ENCODE assay signal across 19 cellular contexts in the genomic region with DNA sequence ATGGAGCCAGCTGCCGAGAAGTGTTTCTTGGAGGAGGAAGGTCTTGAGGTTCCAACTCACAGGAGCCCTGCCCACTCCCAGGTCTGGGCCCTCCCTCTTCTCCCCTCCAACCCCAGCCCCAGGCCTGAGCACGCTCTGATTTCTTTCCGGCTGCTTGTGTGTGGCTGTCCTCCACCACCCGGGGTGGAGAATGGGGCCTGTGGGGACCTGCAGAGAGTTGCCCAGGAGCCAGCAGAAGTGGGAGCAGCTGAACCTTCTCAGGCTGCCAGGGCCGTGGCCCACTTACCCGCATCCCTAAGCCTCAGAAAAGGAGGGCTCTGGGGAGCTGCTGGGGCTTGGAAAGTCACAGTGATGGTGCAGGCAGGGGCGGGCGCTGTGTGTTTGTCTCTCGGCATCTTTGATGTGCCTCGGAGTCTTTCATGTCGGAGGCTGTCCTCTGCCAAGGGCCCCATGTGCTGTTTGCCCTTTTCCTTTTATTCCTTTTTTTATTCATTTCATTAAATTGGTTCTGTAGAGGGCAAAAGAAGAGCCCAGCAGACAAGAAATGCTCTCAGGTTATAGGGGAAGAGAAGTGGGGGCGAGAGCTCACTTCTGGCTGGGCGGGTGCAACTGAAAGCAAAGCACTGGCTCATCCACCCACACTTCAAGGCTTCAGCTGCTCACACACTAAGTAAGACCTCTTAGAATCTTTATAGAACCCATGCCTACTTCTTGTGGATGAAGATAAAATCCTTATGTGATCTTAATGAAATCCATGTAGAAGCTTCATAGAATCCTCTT. TPM values are rescaled to one million over a fixed set of nuclear protein-coding genes. Genes with fewer than 3 reads are reported as not detected.
DNase-seq lines count a peak whose midpoint lies in the region; ATAC-seq and TF ChIP-seq lines count a peak whose summit lies in the region.
"Had no signal": no experiment of that assay in that cellular context is flagged by ENCODE, and none has a peak within 500 bp of the region (broad histone marks: within the 10 kb centered on the region; RNA-seq: fewer than 3 reads in every experiment).

No MANE protein-coding gene starts in this region.

- H3K27me3 ChIP-seq in right lobe of liver (no peaks in the 10 kb centered on the region), upper lobe of left lung (no peaks in the 10 kb centered on the region), hepatocyte (no peaks in the 10 kb centered on the region)
- H3K27me3 ChIP-seq: BE2C had no signal

- no peaks in the 10 kb centered on the region for H3K9me3 ChIP-seq in right lobe of liver
- H3K9me3 ChIP-seq in upper lobe of left lung: no peaks in the 10 kb centered on the region
- H3K9me3 ChIP-seq in hepatocyte (ENCODE audit: low read depth): no peaks in the 10 kb centered on the region
- H3K9me3 ChIP-seq: BE2C, esophagus muscularis mucosa had no signal

- H3K4me2 ChIP-seq in hepatocyte: no peak overlapping the region

- no peak overlapping the region for H3K4me3 ChIP-seq in right lobe of liver
- no peak overlapping the region for H3K4me3 ChIP-seq in upper lobe of left lung
- H3K4me3 ChIP-seq in hepatocyte: no peak overlapping the region
- H3K4me3 ChIP-seq: esophagus muscularis mucosa had no signal

- no peaks in the 10 kb centered on the region for H3K79me2 ChIP-seq in hepatocyte

- no peaks in the 10 kb centered on the region for H3K9me2 ChIP-seq in hepatocyte (replicated peaks; ENCODE audit: insufficient read depth)

- TF ChIP-seq EP300 in upper lobe of left lung (IDR thresholded peaks at IDR 0.05): no peak

- intact Hi-C loops in right lobe of liver (cut with DNase I): no loop called here

- H3K27ac ChIP-seq in right lobe of liver (peak overlapping the region in 2 of 3 donors; percentile 41 to 68), upper lobe of left lung (peak overlapping the region in 3 of 4 donors; percentile 12 to 79 (median 63)), hepatocyte (no peak overlapping the region)
- H3K27ac ChIP-seq: 22Rv1, esophagus muscularis mucosa had no signal

- DNase-seq in NCI-H1105 treated with DMSO at 0.1 percent for 48 hours (lab: John Stamatoyannopoulos, UW) (peak; percentile 9), NCI-H1105 (lab: John Stamatoyannopoulos, UW) (no peak), ecto neural progenitor cell (ENCODE audit: low spot score) (peak; percentile 57), right lobe of liver (no peak), upper lobe of left lung (peak in 1 of 2 donors; percentile 76), hepatocyte (ENCODE audit: low spot score) (no peak), UCSD-AML1 (lab: John Stamatoyannopoulos, UW; ENCODE audit: unreplicated experiment) (no peak)
- DNase-seq: activated CD4-positive, alpha-beta T cell treated with anti-CD3 and anti-CD28 coated beads for 36 hours; activated CD8-positive, alpha-beta memory T cell treated with anti-CD3 and anti-CD28 coated beads, Interleukin-2, amount 50 U/mL, for 4 hours; activated naive CD4-positive, alpha-beta T cell treated with anti-CD3 and anti-CD28 coated beads, Interleukin-2, amount 10 ng/mL, durations not matched to agents 7 days and 5 days; BE2C; cortex of kidney; NCI-H1048; NCI-H226; stimulated activated CD4-positive, alpha-beta T cell treated with anti-CD3 and anti-CD28 coated beads, Interleukin-4, amount 100 ng/mL, for 4 hours; T-helper 9 cell had no signal

- peak in 3 of 4 donors; percentile 15 to 63 (median 40) for ATAC-seq in right lobe of liver
- ATAC-seq in upper lobe of left lung (ENCODE audit: low FRiP score in 2 of 2): peak in 1 of 2 donors; percentile 70
- ATAC-seq in GM19023 (IDR thresholded peaks at IDR 0.05; ENCODE audit: unreplicated experiment): no peak
- ATAC-seq: activated CD4-positive, alpha-beta T cell treated with anti-CD3 and anti-CD28 coated beads for 36 hours had no signal

- WGBS in right lobe of liver (ENCODE audit: insufficient coverage, low coverage, low lambda C conversion rate, missing lambda C conversion rate): 69% methylated on average over 8 of the region's 13 CpGs
- WGBS in upper lobe of left lung, 2 donors: 58 to 59% methylated on average over 13 of the region's 13 CpGs
- WGBS in hepatocyte (ENCODE audit: low lambda C conversion rate, missing lambda C conversion rate): 81% methylated on average over 13 of the region's 13 CpGs

- TF ChIP-seq CTCF in right lobe of liver (IDR thresholded peaks at IDR 0.05) (no peak), upper lobe of left lung (IDR thresholded peaks at IDR 0.05) (no peak), hepatocyte (IDR thresholded peaks at IDR 0.05; ENCODE audit: poor library complexity) (no peak)

- TF ChIP-seq POLR2A in right lobe of liver (IDR thresholded peaks at IDR 0.05) (no peak), upper lobe of left lung (IDR thresholded peaks at IDR 0.05) (peak in 1 of 4 donors; percentile 31)

- no peak overlapping the region for H2AFZ ChIP-seq in hepatocyte

- no peaks in the 10 kb centered on the region for H4K20me1 ChIP-seq in hepatocyte (ENCODE audit: insufficient read depth, poor library complexity, severe bottlenecking)

- H3K36me3 ChIP-seq in right lobe of liver: no peaks in the 10 kb centered on the region
- H3K36me3 ChIP-seq in upper lobe of left lung: no peaks in the 10 kb centered on the region
- no peaks in the 10 kb centered on the region for H3K36me3 ChIP-seq in hepatocyte (replicated peaks; ENCODE audit: insufficient read depth, low read depth)
- H3K36me3 ChIP-seq: BE2C, esophagus muscularis mucosa had no signal

- H3K4me1 ChIP-seq in right lobe of liver (peaks cover 0 to 17% (median 7%) of the 10 kb centered on the region in 4 donors), upper lobe of left lung (peaks cover 0 to 29% (median 12%) of the 10 kb centered on the region in 4 donors), hepatocyte (ENCODE audit: insufficient read depth) (no peaks in the 10 kb centered on the region)
- H3K4me1 ChIP-seq: BE2C, esophagus muscularis mucosa had no signal

RNA-seq across cellular contexts. Expression of gene SDC1, which starts 52.5 kb away (rescaled TPM):
- total RNA-seq in right lobe of liver (100 to 1,000 TPM; 260 to 452 (median 415) TPM), upper lobe of left lung (100 to 1,000 TPM in 5 of 6 donors, 10 to 100 TPM in 1; 74.4 to 213 (median 154) TPM), hepatocyte (92.3 and 108 TPM in 2 replicates)
- 84.1 and 107 TPM in 2 replicates for polyA plus RNA-seq in hepatocyte

Comparison
In these comparisons a context has a peak if more than half of its experiments do, and no peak if none do; other contexts are left out.
1. DNase-seq: peak in NCI-H1105 treated with DMSO at 0.1 percent for 48 hours (single experiment) and ecto neural progenitor cell (single experiment); none in NCI-H1105 (single experiment), right lobe of liver (0 of 3), hepatocyte (single experiment) and UCSD-AML1 (single experiment).